15 cellular contexts compared by ENCODE assay signal in the genomic region with DNA sequence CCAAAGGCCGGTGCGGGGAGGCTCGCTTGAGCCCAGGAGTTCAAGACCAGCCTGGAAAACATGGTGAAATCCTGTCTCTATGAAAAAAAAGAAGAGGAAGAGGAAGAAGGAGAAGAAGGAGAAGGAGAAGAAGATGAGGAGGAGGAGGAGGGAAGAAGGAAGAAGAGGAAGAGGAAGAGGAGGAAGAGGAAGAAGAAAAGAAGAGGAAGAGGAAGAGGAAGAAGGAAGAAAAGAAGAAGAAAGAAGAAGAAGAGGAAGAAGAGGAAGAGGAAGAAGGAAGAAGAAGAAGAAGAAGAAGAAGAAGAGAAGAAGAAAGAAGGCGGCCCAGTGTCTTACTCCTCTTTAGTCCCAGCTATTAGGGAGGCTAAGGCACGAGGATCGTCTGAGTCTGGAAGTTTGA. TPM values are rescaled to one million over a fixed set of nuclear protein-coding genes. Genes with fewer than 3 reads are reported as not detected.
DNase-seq lines count a peak whose midpoint lies in the region; ATAC-seq and TF ChIP-seq lines count a peak whose summit lies in the region.
"Had no signal": no experiment of that assay in that cellular context is flagged by ENCODE, and none has a peak within 500 bp of the region (broad histone marks: within the 10 kb centered on the region; RNA-seq: fewer than 3 reads in every experiment).

No MANE protein-coding gene starts in this region.

- ATAC-seq in psoas muscle, result no peak
- ATAC-seq in natural killer cell, result no peak

- H3K27ac ChIP-seq in iPS-18a (ENCODE audit: low read length), result no peak overlapping the region
- H3K27ac ChIP-seq in psoas muscle, result peak overlapping the region; percentile 32
- no peak overlapping the region for H3K27ac ChIP-seq in tibial artery

- peaks cover 7% of the 10 kb centered on the region for H3K4me1 ChIP-seq in iPS-18a (ENCODE audit: control insufficient read depth, low read depth, low read length)
- H3K4me1 ChIP-seq in psoas muscle, result peaks cover 8% of the 10 kb centered on the region
- H3K4me1 ChIP-seq in tibial artery, result peaks cover 0 to 14% (median 10%) of the 10 kb centered on the region in 4 donors

- peaks cover 5% of the 10 kb centered on the region for H3K36me3 Mint-ChIP-seq in activated naive CD8-positive, alpha-beta T cell
- H3K36me3 Mint-ChIP-seq in activated naive CD8-positive, alpha-beta T cell treated with anti-CD3 and anti-CD28 coated beads for 36 hours, result peaks cover 3% of the 10 kb centered on the region
- H3K36me3 Mint-ChIP-seq in brain, result no peaks in the 10 kb centered on the region
- H3K36me3 Mint-ChIP-seq in natural killer cell, result no peaks in the 10 kb centered on the region

- H3K9ac ChIP-seq in iPS-18a (ENCODE audit: low read length), result no peak overlapping the region

- peaks cover 9% of the 10 kb centered on the region for H3K4me1 Mint-ChIP-seq in activated naive CD8-positive, alpha-beta T cell (ENCODE audit: low read depth)
- H3K4me1 Mint-ChIP-seq in activated naive CD8-positive, alpha-beta T cell treated with anti-CD3 and anti-CD28 coated beads for 36 hours, result peaks cover 12% of the 10 kb centered on the region
- H3K4me1 Mint-ChIP-seq in brain, result peaks cover 6% of the 10 kb centered on the region
- no peaks in the 10 kb centered on the region for H3K4me1 Mint-ChIP-seq in natural killer cell

- H3K9me3 Mint-ChIP-seq in activated naive CD8-positive, alpha-beta T cell (ENCODE audit: low read depth), result no peaks in the 10 kb centered on the region
- H3K9me3 Mint-ChIP-seq in activated naive CD8-positive, alpha-beta T cell treated with anti-CD3 and anti-CD28 coated beads for 36 hours, result peaks cover 6% of the 10 kb centered on the region
- H3K9me3 Mint-ChIP-seq in brain, result peaks cover 5 to 14% (median 11%) of the 10 kb centered on the region in 5 experiments
- peaks cover 0 to 3% of the 10 kb centered on the region in 2 donors for H3K9me3 Mint-ChIP-seq in natural killer cell
- H3K9me3 Mint-ChIP-seq: activated CD4-positive, alpha-beta T cell treated with anti-CD3 and anti-CD28 coated beads, Interleukin-2, amount 10 ng/mL, durations not matched to agents 24 days and 14 days; activated T-cell treated with anti-CD3 and anti-CD28 coated beads, Interleukin-2, amount 50 U/mL, for 24 hours had no signal

- no peak for DNase-seq in activated naive CD8-positive, alpha-beta T cell treated with anti-CD3 and anti-CD28 coated beads for 36 hours
- no peak for DNase-seq in psoas muscle
- DNase-seq in tibial artery, result no peak
- DNase-seq in occipital lobe (lab: John Stamatoyannopoulos, UW), result no peak
- DNase-seq in natural killer cell, result no peak
- DNase-seq: hippocampal formation, NCI-H1048, RPMI8226 had no signal

- H3K9me3 ChIP-seq in iPS-18a (ENCODE audit: control insufficient read depth, low read depth, low read length) (no peaks in the 10 kb centered on the region), psoas muscle (no peaks in the 10 kb centered on the region), tibial artery (peaks cover 0 to 7% (median 4%) of the 10 kb centered on the region in 3 donors)

- no peaks in the 10 kb centered on the region for H3K36me3 ChIP-seq in iPS-18a (ENCODE audit: control insufficient read depth, low read depth, low read length)
- no peaks in the 10 kb centered on the region for H3K36me3 ChIP-seq in psoas muscle (ENCODE audit: insufficient read depth in 1 of 2, low read depth in 1 of 2)
- no peaks in the 10 kb centered on the region for H3K36me3 ChIP-seq in tibial artery
- H3K36me3 ChIP-seq: vagina had no signal

- no peak overlapping the region for H3K27ac Mint-ChIP-seq in activated naive CD8-positive, alpha-beta T cell
- H3K27ac Mint-ChIP-seq in activated naive CD8-positive, alpha-beta T cell treated with anti-CD3 and anti-CD28 coated beads for 36 hours, result no peak overlapping the region
- H3K27ac Mint-ChIP-seq in brain (peak overlapping the region in 1 of 5 experiments; percentile 36), natural killer cell (no peak overlapping the region)
- H3K27ac Mint-ChIP-seq: activated CD4-positive, alpha-beta T cell treated with anti-CD3 and anti-CD28 coated beads, Interleukin-2, amount 10 ng/mL, durations not matched to agents 24 days and 14 days; activated T-cell treated with anti-CD3 and anti-CD28 coated beads, Interleukin-2, amount 50 U/mL, for 24 hours had no signal

- intact Hi-C loops in psoas muscle (cut with DNase I), result no loop called here
- intact Hi-C loops in tibial artery (cut with DNase I; ENCODE audit: low total_unique reads), result no loop called here
- intact Hi-C loops in natural killer cell (cut with micrococcal nuclease), result no loop called here

- TF ChIP-seq CTCF in brain (conservative IDR thresholded peaks at IDR 0.05) (no peak), psoas muscle (IDR thresholded peaks at IDR 0.05) (no peak), tibial artery (IDR thresholded peaks at IDR 0.05) (no peak), natural killer cell (IDR thresholded peaks at IDR 0.05) (no peak)

- H3K4me3 Mint-ChIP-seq in activated naive CD8-positive, alpha-beta T cell, result peak overlapping the region; percentile 53
- H3K4me3 Mint-ChIP-seq in activated naive CD8-positive, alpha-beta T cell treated with anti-CD3 and anti-CD28 coated beads for 36 hours, result no peak overlapping the region
- H3K4me3 Mint-ChIP-seq in brain (peak overlapping the region in 4 of 5 experiments; percentile 26 to 75 (median 53)), natural killer cell (no peak overlapping the region)
- H3K4me3 Mint-ChIP-seq: activated CD4-positive, alpha-beta T cell treated with anti-CD3 and anti-CD28 coated beads, Interleukin-2, amount 10 ng/mL, durations not matched to agents 24 days and 14 days; central memory CD8-positive, alpha-beta T cell had no signal

- H3K4me3 ChIP-seq in iPS-18a (ENCODE audit: low read length) (peak overlapping the region; percentile 58), psoas muscle (peak overlapping the region; percentile 66), tibial artery (no peak overlapping the region)

- 84 to 90% (median 88%) methylated on average over 6 of the region's 6 CpGs for WGBS in psoas muscle, 3 donors

- peaks cover 39% of the 10 kb centered on the region for H3K27me3 Mint-ChIP-seq in activated naive CD8-positive, alpha-beta T cell
- peaks cover 68% of the 10 kb centered on the region for H3K27me3 Mint-ChIP-seq in activated naive CD8-positive, alpha-beta T cell treated with anti-CD3 and anti-CD28 coated beads for 36 hours
- H3K27me3 Mint-ChIP-seq in brain (peaks cover 62% of the 10 kb centered on the region), natural killer cell (ENCODE audit: low read depth in 2 of 2) (peaks cover 48 to 78% of the 10 kb centered on the region in 2 donors)

- H3K27me3 ChIP-seq in iPS-18a (ENCODE audit: control insufficient read depth, insufficient read depth, low read length), result peaks cover 54% of the 10 kb centered on the region
- peaks cover 0 to 30% (median 5%) of the 10 kb centered on the region in 3 donors for H3K27me3 ChIP-seq in psoas muscle (ENCODE audit: insufficient read depth in 3 of 3, low read length in 2 of 3)
- peaks cover 0 to 19% of the 10 kb centered on the region in 2 donors for H3K27me3 ChIP-seq in tibial artery
- H3K27me3 ChIP-seq: vagina had no signal

RNA-seq across cellular contexts. Expression of a gene that starts 44.8 kb away (rescaled TPM):
- 10 to 100 TPM; 12.6 to 14.4 TPM for total RNA-seq in activated naive CD8-positive, alpha-beta T cell treated with anti-CD3 and anti-CD28 coated beads for 36 hours
- polyA plus RNA-seq in brain (ENCODE audit: insufficient read depth, low read depth, low replicate concordance) (9.5 TPM), psoas muscle (10 to 100 TPM in 1 of 3 donors, 1 to 10 TPM in 2; 5.2 to 12.8 (median 8.5) TPM)
- total RNA-seq in psoas muscle (10 to 100 TPM in 3 of 4 donors, 1 to 10 TPM in 1; 9.0 to 17.6 (median 10.9) TPM), occipital lobe (20.9 TPM), natural killer cell (10 to 100 TPM; 21.7 to 28.4 (median 25.6) TPM)

Comparison
In these comparisons a context has a peak if more than half of its experiments do, and no peak if none do; other contexts are left out.
1. H3K4me3 Mint-ChIP-seq: peak in activated naive CD8-positive, alpha-beta T cell (single experiment) and brain (4 of 5); none in activated naive CD8-positive, alpha-beta T cell treated with anti-CD3 and anti-CD28 coated beads for 36 hours (single experiment) and natural killer cell (single experiment).
2. H3K4me3 ChIP-seq: peak in iPS-18a (single experiment) and psoas muscle (single experiment); none in tibial artery (0 of 2).